Comparison of ENCODE assay signal across 8 cellular contexts in genomic region chr20:33732166-33732970, GRCh38. TPM values are rescaled to one million over a fixed set of nuclear protein-coding genes. Genes with fewer than 3 reads are reported as not detected.
DNase-seq lines count a peak whose midpoint lies in the region; ATAC-seq and TF ChIP-seq lines count a peak whose summit lies in the region.

No MANE protein-coding gene starts in this region.

- ATAC-seq in GM21825 (IDR thresholded peaks at IDR 0.05; ENCODE audit: unreplicated experiment) (peak; percentile 43), T-cell (replicated peaks in 1 of 4) (peak; percentile 65 to 78 (median 74))

- H3K4me2 ChIP-seq in smooth muscle cell, result peak overlapping the region; percentile 88

- CTCF ChIA-PET in T-cell (lab: Charles Lee), result interaction anchor here (0.6 to 1.4 kb wide), 5 partner anchors 13 to 1586 kb away, joined by 3 to 12 read pairs (median 3); partner anchors contain the start of genes CHMP4B (in 1 of the 2) and PXMP4 (in 1 of the 2)

- H3K9me3 Mint-ChIP-seq in T-cell, result peaks cover 5 to 7% (median 6%) of the 10 kb centered on the region in 3 donors

- H3K9me3 ChIP-seq in iPS-15b (ENCODE audit: control insufficient read depth, insufficient read depth, low read length) (peaks cover 4% of the 10 kb centered on the region), smooth muscle cell (replicated peaks; ENCODE audit: low read depth) (no peaks in the 10 kb centered on the region)

- H3K4me1 ChIP-seq in iPS-15b (ENCODE audit: control insufficient read depth, insufficient read depth, low read length) (peaks cover 9% of the 10 kb centered on the region), smooth muscle cell (ENCODE audit: low read depth) (no peaks in the 10 kb centered on the region)

- peak overlapping the region; percentile 73 for H3K9ac ChIP-seq in iPS-15b (ENCODE audit: low read depth, low read length)
- H3K9ac ChIP-seq in smooth muscle cell (ENCODE audit: low read depth), result peak overlapping the region; percentile 11

- DNase-seq in GM06990 (ENCODE audit: extremely low read depth, insufficient read length) (no peak), LNCaP clone FGC (ENCODE audit: low read depth) (peak; percentile 91), T-cell (peak in 15 of 34 experiments; percentile 6 to 86 (median 76)), astrocyte of the hippocampus (ENCODE audit: low read depth, low spot score) (peak; percentile 95), smooth muscle cell (lab: John Stamatoyannopoulos, UW; ENCODE audit: unreplicated experiment) (peak; percentile 86)
- DNase-seq in central memory CD4-positive, alpha-beta T cell, result no peak

- H3K4me3 ChIP-seq in GM06990 (replicated peaks; ENCODE audit: low read depth, low read length) (peak overlapping the region; percentile 70), LNCaP clone FGC (ENCODE audit: low read depth, low read length) (peak overlapping the region; percentile 41), iPS-15b (ENCODE audit: low read depth, low read length) (peak overlapping the region; percentile 82), smooth muscle cell (peak overlapping the region; percentile 55)

- TF ChIP-seq CTCF in GM06990 (IDR thresholded peaks at IDR 0.05; ENCODE audit: insufficient read depth, low read length, poor library complexity, severe bottlenecking), result peak; percentile 22
- peak; percentile 32; the same call in 1 of the 2 replicates for TF ChIP-seq CTCF in LNCaP clone FGC (IDR thresholded peaks at IDR 0.05; ENCODE audit: control insufficient read depth, extremely low read depth, insufficient read depth)
- TF ChIP-seq CTCF in smooth muscle cell (IDR thresholded peaks at IDR 0.05; ENCODE audit: borderline replicate concordance, insufficient read depth, poor library complexity, severe bottlenecking), result no peak

- peak overlapping the region; percentile 22 for H3K27ac ChIP-seq in smooth muscle cell (ENCODE audit: low read depth)

- H3K4me3 Mint-ChIP-seq in T-cell, result peak overlapping the region; percentile 89 to 90 (median 90)

- WGBS in smooth muscle cell (ENCODE audit: low lambda C conversion rate), result 6% methylated on average over 40 of the region's 68 CpGs

- H3K27me3 ChIP-seq in GM06990 (replicated peaks; ENCODE audit: control insufficient read depth, insufficient read depth, low read length), result no peaks in the 10 kb centered on the region
- no peaks in the 10 kb centered on the region for H3K27me3 ChIP-seq in iPS-15b (ENCODE audit: control insufficient read depth, insufficient read depth, low read length)
- H3K27me3 ChIP-seq in smooth muscle cell (ENCODE audit: low read depth), result no peaks in the 10 kb centered on the region

- no peaks in the 10 kb centered on the region for H4K20me1 ChIP-seq in smooth muscle cell (ENCODE audit: low read depth)

- H3K27me3 Mint-ChIP-seq in T-cell, result no peaks in the 10 kb centered on the region

- no peaks in the 10 kb centered on the region for H3K36me3 ChIP-seq in GM06990 (ENCODE audit: control insufficient read depth, insufficient read depth, low read length)
- H3K36me3 ChIP-seq in iPS-15b (ENCODE audit: control insufficient read depth, insufficient read depth, low read length), result no peaks in the 10 kb centered on the region
- H3K36me3 ChIP-seq in smooth muscle cell (ENCODE audit: low read depth), result no peaks in the 10 kb centered on the region

- peaks cover 11% of the 10 kb centered on the region for H3K36me3 Mint-ChIP-seq in T-cell

- H3F3A ChIP-seq in smooth muscle cell (ENCODE audit: low read depth), result peaks cover 6% of the 10 kb centered on the region

- H3K27ac Mint-ChIP-seq in T-cell, result peak overlapping the region; percentile 93 to 96

- POLR2A ChIA-PET in T-cell (lab: Charles Lee), result interaction anchor here (0.5 to 1.0 kb wide), 5 partner anchors 9 to 639 kb away, joined by 3 to 5 read pairs (median 3); partner anchors contain the start of gene PXMP4 (in 1 of the 2)

- peak overlapping the region; percentile 83 for H2AFZ ChIP-seq in smooth muscle cell (ENCODE audit: low read depth)

- no peaks in the 10 kb centered on the region for H3K79me2 ChIP-seq in smooth muscle cell (ENCODE audit: low read depth)

- peaks cover 25 to 26% (median 26%) of the 10 kb centered on the region in 3 donors for H3K4me1 Mint-ChIP-seq in T-cell

RNA-seq across cellular contexts. Expression of gene ZNF341, which starts 0.6 kb away (rescaled TPM):
- 1 to 10 TPM; 4.0 to 6.1 (median 5.6) TPM for total RNA-seq in T-cell
- 1.2 and 1.4 TPM in 2 replicates for total RNA-seq in smooth muscle cell
- polyA plus RNA-seq in smooth muscle cell, result 2.0 and 3.2 TPM in 2 replicates

RNA-seq across cellular contexts. Expression of gene PXMP4, which starts 12.3 kb away (rescaled TPM):
- total RNA-seq in T-cell (10 to 100 TPM in 3 of 5 donors, 1 to 10 TPM in 2; 6.1 to 15.4 (median 13.9) TPM), smooth muscle cell (2.3 and 2.6 TPM in 2 replicates)
- polyA plus RNA-seq in smooth muscle cell, result 8.1 and 9.4 TPM in 2 replicates

RNA-seq across cellular contexts. Expression of gene E2F1, which starts 46.2 kb away (rescaled TPM):
- total RNA-seq in T-cell (1 to 10 TPM; 1.8 to 7.4 (median 4.6) TPM), smooth muscle cell (5.0 and 6.1 TPM in 2 replicates)
- polyA plus RNA-seq in smooth muscle cell, result 17.5 and 19.4 TPM in 2 replicates

RNA-seq across cellular contexts. Expression of gene NECAB3, which starts 58.1 kb away (rescaled TPM):
- total RNA-seq in T-cell, result 10 to 100 TPM in 3 of 5 donors, 1 to 10 TPM in 2; 8.5 to 33.9 (median 28.9) TPM
- 20.3 and 37.6 TPM in 2 replicates for total RNA-seq in smooth muscle cell
- polyA plus RNA-seq in smooth muscle cell, result 24.9 and 25.8 TPM in 2 replicates

Comparison
In these comparisons a context has a peak if more than half of its experiments do, and no peak if none do; other contexts are left out.
1. DNase-seq: peak in LNCaP clone FGC (single experiment), astrocyte of the hippocampus (single experiment) and smooth muscle cell (single experiment); none in GM06990 (single experiment) and central memory CD4-positive, alpha-beta T cell (single experiment).
2. Peak in every context shown above with its lines, with median percentiles within 50 percentile points of each other: H3K4me3 ChIP-seq.